15 cellular contexts compared by ENCODE assay signal in genomic region chr20:37741055-37741454, GRCh38. TPM values are rescaled to one million over a fixed set of nuclear protein-coding genes. Genes with fewer than 3 reads are reported as not detected.
DNase-seq lines count a peak whose midpoint lies in the region; ATAC-seq and TF ChIP-seq lines count a peak whose summit lies in the region.
"Had no signal": no experiment of that assay in that cellular context is flagged by ENCODE, and none has a peak within 500 bp of the region (broad histone marks: within the 10 kb centered on the region; RNA-seq: fewer than 3 reads in every experiment).

No MANE protein-coding gene starts in this region.

- H2BK12ac ChIP-seq in mesenchymal stem cell (ENCODE audit: low read length in 2 of 2): no peak overlapping the region

- no peak overlapping the region for H3K4ac ChIP-seq in mesenchymal stem cell (ENCODE audit: low read depth in 1 of 2, low read length in 2 of 2)

- no peak overlapping the region for H4K91ac ChIP-seq in mesenchymal stem cell (ENCODE audit: low read length)

- no peak for ATAC-seq in stimulated activated naive CD8-positive, alpha-beta T cell treated with anti-CD3 and anti-CD28 coated beads, Interleukin-15, Interleukin-2, amounts not matched to agents 100 U/mL and 50 U/mL, for 24 hours
- ATAC-seq in CD4-positive, alpha-beta T cell (ENCODE audit: poor library complexity): no peak
- ATAC-seq in omental fat pad (ENCODE audit: low FRiP score): no peak

- CTCF ChIA-PET in CD4-positive, alpha-beta T cell (lab: Charles Lee): no interaction called here

- H3K9ac ChIP-seq in mesenchymal stem cell (ENCODE audit: low read length): no peak overlapping the region

- H4K8ac ChIP-seq in mesenchymal stem cell (ENCODE audit: low read length): no peak overlapping the region

- intact Hi-C loops in vagina (cut with DNase I): no loop called here
- intact Hi-C loops in CD4-positive, alpha-beta T cell (cut with DNase I, micrococcal nuclease): no loop called here

- H3K27me3 ChIP-seq in mesenchymal stem cell (ENCODE audit: control insufficient read depth in 1 of 2, insufficient read depth in 1 of 2, low read length in 2 of 2) (no peaks in the 10 kb centered on the region), vagina (no peaks in the 10 kb centered on the region)
- no peaks in the 10 kb centered on the region for H3K27me3 ChIP-seq in CD4-positive, alpha-beta T cell (ENCODE audit: control insufficient read depth, insufficient read depth, low read length)

- H3K79me1 ChIP-seq in mesenchymal stem cell (replicated peaks; ENCODE audit: low read length, poor library complexity, severe bottlenecking): peaks cover 14% of the 10 kb centered on the region

- H3K9me3 ChIP-seq in mesenchymal stem cell (ENCODE audit: control insufficient read depth, low read length) (no peaks in the 10 kb centered on the region), vagina (no peaks in the 10 kb centered on the region)
- H3K9me3 ChIP-seq in CD4-positive, alpha-beta T cell (ENCODE audit: control insufficient read depth, low read length): no peaks in the 10 kb centered on the region

- no peak overlapping the region for H2BK120ac ChIP-seq in mesenchymal stem cell (ENCODE audit: low read depth, low read length)

- no peak overlapping the region for H3K4me3 ChIP-seq in choroid plexus epithelial cell (ENCODE audit: low read depth, low read length)
- no peak overlapping the region for H3K4me3 ChIP-seq in mesenchymal stem cell (ENCODE audit: insufficient read depth in 1 of 2, low read depth in 1 of 2, low read length in 2 of 2)
- H3K4me3 ChIP-seq in vagina: no peak overlapping the region

- peaks cover 23% of the 10 kb centered on the region for H3K4me1 Mint-ChIP-seq in CD4-positive, alpha-beta T cell (ENCODE audit: low read depth)

- H3K27ac Mint-ChIP-seq in CD4-positive, alpha-beta T cell: no peak overlapping the region
- H3K27ac Mint-ChIP-seq: activated naive CD8-positive, alpha-beta T cell; activated T-cell treated with anti-CD3 and anti-CD28 coated beads, Interleukin-2, amount 50 U/mL, for 24 hours; endodermal cell had no signal

- no peak overlapping the region for H3K18ac ChIP-seq in mesenchymal stem cell (ENCODE audit: low read depth in 1 of 2, low read length in 2 of 2)

- H3K36me3 Mint-ChIP-seq in CD4-positive, alpha-beta T cell (ENCODE audit: low read depth): peaks cover 65% of the 10 kb centered on the region

- 100% methylated on average over 2 of the region's 3 CpGs for WGBS in mesenchymal stem cell

- POLR2A ChIA-PET in CD4-positive, alpha-beta T cell (lab: Charles Lee): no interaction called here

- peak overlapping the region; percentile 28 for H3K27ac ChIP-seq in mesenchymal stem cell (ENCODE audit: low read length, poor library complexity, severe bottlenecking)
- no peak overlapping the region for H3K27ac ChIP-seq in vagina
- H3K27ac ChIP-seq in CD4-positive, alpha-beta T cell (ENCODE audit: low read depth, low read length): no peak overlapping the region

- no peaks in the 10 kb centered on the region for H3K27me3 Mint-ChIP-seq in CD4-positive, alpha-beta T cell
- H3K27me3 Mint-ChIP-seq: activated naive CD8-positive, alpha-beta T cell; activated T-cell treated with anti-CD3 and anti-CD28 coated beads, Interleukin-2, amount 50 U/mL, for 24 hours had no signal

- TF ChIP-seq POLR2A in vagina (IDR thresholded peaks at IDR 0.05): no peak

- H3K36me3 ChIP-seq in mesenchymal stem cell (ENCODE audit: control insufficient read depth in 1 of 2, insufficient read depth in 2 of 2, low read depth in 1 of 2, low read length in 2 of 2) (peaks cover 12 to 35% of the 10 kb centered on the region in 2 experiments), vagina (peaks cover 3 to 39% of the 10 kb centered on the region in 2 donors)

- DNase-seq in EL: peak; percentile 33
- DNase-seq in RPMI7951 (ENCODE audit: low read depth): peak; percentile 19
- peak; percentile 60 for DNase-seq in choroid plexus epithelial cell (ENCODE audit: low read depth)
- DNase-seq in mesenchymal stem cell: peak; percentile 6
- DNase-seq in vagina (ENCODE audit: extremely low spot score in 2 of 2): no peak
- no peak for DNase-seq in stimulated activated naive CD8-positive, alpha-beta T cell treated with anti-CD3 and anti-CD28 coated beads, Interleukin-15, Interleukin-2, amounts not matched to agents 100 U/mL and 50 U/mL, for 24 hours
- no peak for DNase-seq in CD4-positive, alpha-beta T cell
- no peak for DNase-seq in omental fat pad (ENCODE audit: low spot score)
- DNase-seq: activated CD4-positive, alpha-beta T cell treated with anti-CD3 and anti-CD28 coated beads, Interleukin-2, amount 50 U/mL, for 48 hours; activated T-cell treated with anti-CD3 and anti-CD28 coated beads, Interleukin-2, amount 50 U/mL, for 24 hours; endodermal cell; NCI-H1105; nucleus accumbens; stimulated activated naive CD4-positive, alpha-beta T cell had no signal

- peak overlapping the region in 1 of 2 experiments; percentile 49 for H3K23ac ChIP-seq in mesenchymal stem cell (ENCODE audit: low read length in 2 of 2)

- H2AFZ ChIP-seq in mesenchymal stem cell (ENCODE audit: low read depth, low read length): no peak overlapping the region

- no peak overlapping the region for H2AK5ac ChIP-seq in mesenchymal stem cell (ENCODE audit: low read length, severe bottlenecking)

- H3K4me1 ChIP-seq in mesenchymal stem cell (ENCODE audit: control insufficient read depth, insufficient read depth, low read depth, low read length) (peaks cover 2% of the 10 kb centered on the region), vagina (peaks cover 8% of the 10 kb centered on the region)

- TF ChIP-seq CTCF in choroid plexus epithelial cell (conservative IDR thresholded peaks at IDR 0.05; ENCODE audit: low read depth, low read length): no peak
- TF ChIP-seq CTCF in vagina (IDR thresholded peaks at IDR 0.05): no peak
- no peak for TF ChIP-seq CTCF in CD4-positive, alpha-beta T cell (IDR thresholded peaks at IDR 0.05)
- no peak for TF ChIP-seq CTCF in omental fat pad (IDR thresholded peaks at IDR 0.05)

- H3K9me3 Mint-ChIP-seq in CD4-positive, alpha-beta T cell: no peaks in the 10 kb centered on the region
- H3K9me3 Mint-ChIP-seq: activated T-cell treated with anti-CD3 and anti-CD28 coated beads, Interleukin-2, amount 50 U/mL, for 24 hours; endodermal cell had no signal

- no peak overlapping the region for H2BK15ac ChIP-seq in mesenchymal stem cell (ENCODE audit: low read depth, poor library complexity, severe bottlenecking)

- H3K4me3 Mint-ChIP-seq in CD4-positive, alpha-beta T cell: no peak overlapping the region
- H3K4me3 Mint-ChIP-seq: activated naive CD8-positive, alpha-beta T cell; activated T-cell treated with anti-CD3 and anti-CD28 coated beads, Interleukin-2, amount 50 U/mL, for 24 hours; endodermal cell had no signal

- no peak overlapping the region for H3K4me2 ChIP-seq in mesenchymal stem cell (ENCODE audit: low read length, poor library complexity, severe bottlenecking)

- H2BK5ac ChIP-seq in mesenchymal stem cell (ENCODE audit: low read depth, low read length, poor library complexity, severe bottlenecking): no peak overlapping the region

- no peak overlapping the region for H3K14ac ChIP-seq in mesenchymal stem cell (ENCODE audit: low read length in 2 of 2)

RNA-seq across cellular contexts. Expression of gene CTNNBL1, which starts 47.2 kb away (rescaled TPM):
- 47.7 and 57.9 TPM in 2 replicates for total RNA-seq in RPMI7951 (2014; rRNA removed; shearing (Covaris generic))
- 60.8 TPM for polyA plus RNA-seq in mesenchymal stem cell (2013, experiment 1 of 2)
- 60.9 TPM for polyA plus RNA-seq in mesenchymal stem cell (2013, experiment 2 of 2)
- total RNA-seq in vagina (40.3 TPM), omental fat pad (10 to 100 TPM; 24.2 to 34.9 (median 31.6) TPM)
- 10 to 100 TPM; 31.1 to 33.4 TPM for total RNA-seq in CD4-positive, alpha-beta T cell

Comparison
In these comparisons a context has a peak if more than half of its experiments do, and no peak if none do; other contexts are left out.
1. DNase-seq: peak in EL (single experiment), RPMI7951 (single experiment), choroid plexus epithelial cell (single experiment) and mesenchymal stem cell (single experiment); none in vagina (0 of 2), stimulated activated naive CD8-positive, alpha-beta T cell treated with anti-CD3 and anti-CD28 coated beads, Interleukin-15, Interleukin-2, amounts not matched to agents 100 U/mL and 50 U/mL, for 24 hours (single experiment), CD4-positive, alpha-beta T cell (0 of 10) and omental fat pad (single experiment).